ENCODE assay signal across 1 cellular context in genomic region chr11:130165601-130166456, GRCh38.
TF ChIP-seq lines count a peak whose summit lies in the region.

No MANE protein-coding gene starts in this region.

TF ChIP-seq in A549, 52 proteins besides CTCF, POLR2A, EP300 and RAD21 (continued from another document):
- TF ChIP-seq CHD2 (IDR thresholded peaks at IDR 0.05; ENCODE audit: low read length, partially characterized antibody) (no peak), ESRRA (IDR thresholded peaks at IDR 0.05; ENCODE audit: borderline replicate concordance, low read length) (no peak), JUN (IDR thresholded peaks at IDR 0.05) (no peak), FOSL2 (IDR thresholded peaks at IDR 0.05) (no peak), FOSL2 (CRISPR knock-in tag; IDR thresholded peaks at IDR 0.05) (no peak), RNF2 (IDR thresholded peaks at IDR 0.05; ENCODE audit: borderline replicate concordance, low read depth) (no peak), USF2 (IDR thresholded peaks at IDR 0.05) (no peak), NPAS2 (CRISPR knock-in tag; IDR thresholded peaks at IDR 0.05; ENCODE audit: borderline replicate concordance) (no peak), CHD4 (IDR thresholded peaks at IDR 0.05; ENCODE audit: borderline replicate concordance) (no peak), ATOH8 (CRISPR knock-in tag; IDR thresholded peaks at IDR 0.05; ENCODE audit: low read depth) (no peak), HEYL (CRISPR knock-in tag; IDR thresholded peaks at IDR 0.05) (no peak), EHMT2 (IDR thresholded peaks at IDR 0.05; ENCODE audit: low read depth) (no peak), PBX3 (IDR thresholded peaks at IDR 0.05) (no peak), SREBF2 (IDR thresholded peaks at IDR 0.05) (no peak)
